ENCODE assay signal across 18 cellular contexts in genomic region chr16:66414891-66415290, GRCh38. TPM values are rescaled to one million over a fixed set of nuclear protein-coding genes. Genes with fewer than 3 reads are reported as not detected.
"Had no signal": no experiment of that assay in that cellular context is flagged by ENCODE, and none has a peak within 500 bp of the region (broad histone marks: within the 10 kb centered on the region; RNA-seq: fewer than 3 reads in every experiment).

No MANE protein-coding gene starts in this region.

- H3K36me3 Mint-ChIP-seq: natural killer cell treated with Interleukin-12 subunit alpha and Interleukin-12 subunit beta and Interleukin-15 and Interleukin-18, amount 100 ng/mL, for 72 hours; type B pancreatic cell had no signal

- DNase-seq: activated CD4-positive, alpha-beta T cell treated with anti-CD3 and anti-CD28 coated beads for 4 hours; activated CD8-positive, alpha-beta T cell treated with anti-CD3 and anti-CD28 coated beads for 36 hours; activated naive CD4-positive, alpha-beta T cell treated with Interleukin-2 at 50 U/mL for 16 hours; activated naive CD8-positive, alpha-beta T cell treated with anti-CD3 and anti-CD28 coated beads, Interleukin-2, amount 50 U/mL, for 24 hours; cortex of kidney; effector memory CD4-positive, alpha-beta T cell; occipital lobe; stimulated activated CD4-positive, alpha-beta T cell treated with anti-CD3 and anti-CD28 coated beads, Interleukin-12 subunit alpha, Interleukin-12 subunit beta, amount 100 ng/mL, for 4 hours; stimulated activated naive CD4-positive, alpha-beta T cell treated with Interleukin-2 at 50 U/mL for 16 hours; WERI-Rb-1 had no signal

- H3K4me3 Mint-ChIP-seq: activated CD8-positive, alpha-beta T cell treated with anti-CD3 and anti-CD28 coated beads for 36 hours; activated naive CD8-positive, alpha-beta T cell treated with anti-CD3 and anti-CD28 coated beads, Interleukin-2, amount 50 U/mL, for 24 hours; central memory CD8-positive, alpha-beta T cell; natural killer cell treated with Interleukin-12 subunit alpha and Interleukin-12 subunit beta and Interleukin-15 and Interleukin-18, amount 100 ng/mL, for 72 hours; T-cell; type B pancreatic cell had no signal

- ATAC-seq: activated CD8-positive, alpha-beta T cell treated with anti-CD3 and anti-CD28 coated beads for 36 hours; activated naive CD8-positive, alpha-beta T cell treated with anti-CD3 and anti-CD28 coated beads, Interleukin-2, amount 50 U/mL, for 24 hours; natural killer cell treated with Interleukin-12 subunit alpha and Interleukin-12 subunit beta and Interleukin-15 and Interleukin-18, amount 100 ng/mL, for 72 hours; sciatic nerve; T-cell had no signal

- H3K27ac Mint-ChIP-seq: activated CD8-positive, alpha-beta T cell treated with anti-CD3 and anti-CD28 coated beads for 36 hours; activated naive CD8-positive, alpha-beta T cell treated with anti-CD3 and anti-CD28 coated beads, Interleukin-2, amount 50 U/mL, for 24 hours; natural killer cell treated with Interleukin-12 subunit alpha and Interleukin-12 subunit beta and Interleukin-15 and Interleukin-18, amount 100 ng/mL, for 72 hours; progenitor cell of endocrine pancreas; T-cell; type B pancreatic cell had no signal

- H3K27me3 Mint-ChIP-seq: activated CD8-positive, alpha-beta T cell treated with anti-CD3 and anti-CD28 coated beads for 36 hours; activated naive CD8-positive, alpha-beta T cell treated with anti-CD3 and anti-CD28 coated beads, Interleukin-2, amount 50 U/mL, for 24 hours; central memory CD8-positive, alpha-beta T cell had no signal

- H3K4me1 Mint-ChIP-seq: activated naive CD8-positive, alpha-beta T cell treated with anti-CD3 and anti-CD28 coated beads, Interleukin-2, amount 50 U/mL, for 24 hours had no signal

- H3K9me3 Mint-ChIP-seq: central memory CD8-positive, alpha-beta T cell; natural killer cell treated with Interleukin-12 subunit alpha and Interleukin-12 subunit beta and Interleukin-15 and Interleukin-18, amount 100 ng/mL, for 72 hours; type B pancreatic cell had no signal

RNA-seq across cellular contexts. Expression of gene BEAN1, which starts 12.2 kb away (rescaled TPM):
- total RNA-seq: activated CD8-positive, alpha-beta T cell treated with anti-CD3 and anti-CD28 coated beads for 36 hours; lung microvascular endothelial cell; mononuclear cell; natural killer cell treated with Interleukin-12 subunit alpha and Interleukin-12 subunit beta and Interleukin-15 and Interleukin-18, amount 100 ng/mL, for 72 hours; progenitor cell of endocrine pancreas; T-cell had no signal

RNA-seq across cellular contexts. Expression of gene CDH5, which starts 48.4 kb away (rescaled TPM):
- total RNA-seq: activated CD8-positive, alpha-beta T cell treated with anti-CD3 and anti-CD28 coated beads for 36 hours; natural killer cell treated with Interleukin-12 subunit alpha and Interleukin-12 subunit beta and Interleukin-15 and Interleukin-18, amount 100 ng/mL, for 72 hours had no signal
